In the genomic region with DNA sequence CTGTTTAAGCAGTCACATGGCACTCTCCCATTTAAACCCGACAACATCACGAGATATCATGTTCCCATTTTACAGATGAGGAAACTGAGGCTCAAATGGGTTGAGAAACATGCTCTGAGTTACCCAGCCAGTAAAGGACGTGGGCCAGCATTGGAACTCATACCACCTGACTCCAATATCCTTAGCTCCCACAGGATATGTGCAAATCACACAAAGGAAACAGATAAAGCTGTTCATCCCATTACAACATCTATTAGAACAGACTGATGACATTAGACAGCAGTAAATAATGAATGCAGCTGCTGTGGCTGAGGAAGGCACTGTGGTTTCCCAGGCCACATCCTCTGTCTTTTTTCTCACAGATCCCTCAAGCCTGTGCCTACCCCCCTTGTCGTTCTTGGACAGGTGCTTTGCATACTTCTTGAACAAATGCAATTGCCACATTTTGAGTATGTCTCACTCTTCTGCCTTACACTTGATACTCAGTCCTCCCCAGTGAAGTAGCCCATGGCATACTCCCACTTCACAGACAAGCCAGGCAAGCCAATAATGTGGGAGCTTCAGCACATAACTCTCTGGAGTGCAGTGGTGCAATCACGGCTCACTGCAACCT, we compare ENCODE assay signal across 8 cellular contexts. TPM values are rescaled to one million over a fixed set of nuclear protein-coding genes. Genes with fewer than 3 reads are reported as not detected.
DNase-seq lines count a peak whose midpoint lies in the region; ATAC-seq and TF ChIP-seq lines count a peak whose summit lies in the region.

No MANE protein-coding gene starts in this region.

- no peak overlapping the region for H3K9ac ChIP-seq in neuronal stem cell (ENCODE audit: low read depth, low read length, poor library complexity)

- ATAC-seq in HG03039 (IDR thresholded peaks at IDR 0.05; ENCODE audit: unreplicated experiment) (peak; percentile 100), natural killer cell (peak; percentile 79 to 90 (median 86))
- ATAC-seq in activated CD8-positive, alpha-beta T cell treated with anti-CD3 and anti-CD28 coated beads for 36 hours: peak; percentile 78

- H3K4me3 ChIP-seq in neuronal stem cell (ENCODE audit: low read length in 2 of 2): no peak overlapping the region

- POLR2A ChIA-PET in activated CD4-positive, alpha-beta T cell treated with anti-CD3 and anti-CD28 coated beads, Interleukin-2, amount 10 ng/mL, durations not matched to agents 7 days and 5 days (lab: Charles Lee): no interaction called here
- POLR2A ChIA-PET in activated CD8-positive, alpha-beta T cell treated with anti-CD3 and anti-CD28 coated beads for 36 hours (lab: Charles Lee): no interaction called here

- H3K4me2 ChIP-seq in neuronal stem cell (ENCODE audit: insufficient read depth, low read length, poor library complexity, severe bottlenecking): no peak overlapping the region

- TF ChIP-seq CTCF in activated CD8-positive, alpha-beta T cell treated with anti-CD3 and anti-CD28 coated beads for 36 hours (IDR thresholded peaks at IDR 0.05): no peak
- no peak for TF ChIP-seq CTCF in natural killer cell (IDR thresholded peaks at IDR 0.05)

- H2AK5ac ChIP-seq in neuronal stem cell (ENCODE audit: low read depth, low read length): no peak overlapping the region

- no CpG with 5 or more reads among the region's 5 CpGs for WGBS in neuronal stem cell (ENCODE audit: extremely low coverage in 2 of 2, insufficient read length in 2 of 2, insufficient replicate concordance in 1 of 2), 2 donors

- peak overlapping the region; percentile 11 for H3K4me3 Mint-ChIP-seq in activated CD4-positive, alpha-beta T cell treated with anti-CD3 and anti-CD28 coated beads, Interleukin-2, amount 10 ng/mL, durations not matched to agents 7 days and 5 days
- H3K4me3 Mint-ChIP-seq in activated CD8-positive, alpha-beta T cell treated with anti-CD3 and anti-CD28 coated beads for 36 hours: no peak overlapping the region
- H3K4me3 Mint-ChIP-seq in natural killer cell: peak overlapping the region; percentile 84

- H2BK120ac ChIP-seq in neuronal stem cell (ENCODE audit: low read depth, low read length): no peak overlapping the region

- peaks cover 17% of the 10 kb centered on the region for H3K27me3 Mint-ChIP-seq in activated CD4-positive, alpha-beta T cell treated with anti-CD3 and anti-CD28 coated beads, Interleukin-2, amount 10 ng/mL, durations not matched to agents 7 days and 5 days
- H3K27me3 Mint-ChIP-seq in activated CD8-positive, alpha-beta T cell treated with anti-CD3 and anti-CD28 coated beads for 36 hours: peaks cover 1% of the 10 kb centered on the region
- no peaks in the 10 kb centered on the region for H3K27me3 Mint-ChIP-seq in natural killer cell (ENCODE audit: low read depth in 2 of 2)

- H3K14ac ChIP-seq in neuronal stem cell (ENCODE audit: low read length): no peak overlapping the region

- peak; percentile 68 for DNase-seq in activated CD4-positive, alpha-beta T cell treated with anti-CD3 and anti-CD28 coated beads, Interleukin-2, amount 10 ng/mL, durations not matched to agents 7 days and 5 days
- no peak for DNase-seq in activated CD4-positive, alpha-beta T cell treated with anti-CD3 and anti-CD28 coated beads for 4 hours
- peak; percentile 71 for DNase-seq in activated CD8-positive, alpha-beta T cell treated with anti-CD3 and anti-CD28 coated beads for 36 hours
- DNase-seq in natural killer cell (peak; percentile 42), neuronal stem cell (ENCODE audit: low spot score) (no peak), DMS53 (lab: John Stamatoyannopoulos, UW) (no peak)
- DNase-seq in stimulated activated CD4-positive, alpha-beta T cell treated with anti-CD3 and anti-CD28 coated beads, Interleukin-15, amount 100 ng/mL, for 24 hours: no peak

- H3K18ac ChIP-seq in neuronal stem cell (ENCODE audit: low read length): no peak overlapping the region

- H3K27ac ChIP-seq in neuronal stem cell (replicated peaks; ENCODE audit: low read length): no peak overlapping the region

- CTCF ChIA-PET in activated CD4-positive, alpha-beta T cell treated with anti-CD3 and anti-CD28 coated beads, Interleukin-2, amount 10 ng/mL, durations not matched to agents 7 days and 5 days (lab: Charles Lee): interaction anchor here (1.1 to 1.2 kb wide), 2 partner anchors 10 to 1888 kb away, joined by 3 to 5 read pairs; no protein-coding TSS in a partner anchor
- CTCF ChIA-PET in activated CD8-positive, alpha-beta T cell treated with anti-CD3 and anti-CD28 coated beads for 36 hours (lab: Charles Lee): interaction anchor here (1.1 kb wide), 1 partner anchor 41 kb away, joined by 3 read pairs; no protein-coding TSS in a partner anchor

- intact Hi-C loops in activated CD8-positive, alpha-beta T cell treated with anti-CD3 and anti-CD28 coated beads for 36 hours (cut with micrococcal nuclease): no loop called here
- intact Hi-C loops in natural killer cell (cut with micrococcal nuclease): no loop called here

- no peak overlapping the region for H2AFZ ChIP-seq in neuronal stem cell (ENCODE audit: low read length)

- peaks cover 3% of the 10 kb centered on the region for H3K36me3 Mint-ChIP-seq in activated CD4-positive, alpha-beta T cell treated with anti-CD3 and anti-CD28 coated beads, Interleukin-2, amount 10 ng/mL, durations not matched to agents 7 days and 5 days (ENCODE audit: low read depth)
- no peaks in the 10 kb centered on the region for H3K36me3 Mint-ChIP-seq in activated CD8-positive, alpha-beta T cell treated with anti-CD3 and anti-CD28 coated beads for 36 hours (ENCODE audit: low read depth)
- no peaks in the 10 kb centered on the region for H3K36me3 Mint-ChIP-seq in natural killer cell

- no peaks in the 10 kb centered on the region for H3K9me3 Mint-ChIP-seq in activated CD4-positive, alpha-beta T cell treated with anti-CD3 and anti-CD28 coated beads, Interleukin-2, amount 10 ng/mL, durations not matched to agents 7 days and 5 days
- no peaks in the 10 kb centered on the region for H3K9me3 Mint-ChIP-seq in activated CD8-positive, alpha-beta T cell treated with anti-CD3 and anti-CD28 coated beads for 36 hours
- H3K9me3 Mint-ChIP-seq in natural killer cell: no peaks in the 10 kb centered on the region

- H3K4me1 Mint-ChIP-seq in activated CD4-positive, alpha-beta T cell treated with anti-CD3 and anti-CD28 coated beads, Interleukin-2, amount 10 ng/mL, durations not matched to agents 7 days and 5 days: peaks cover 37% of the 10 kb centered on the region
- H3K4me1 Mint-ChIP-seq in activated CD8-positive, alpha-beta T cell treated with anti-CD3 and anti-CD28 coated beads for 36 hours (ENCODE audit: low read depth): peaks cover 22% of the 10 kb centered on the region
- peaks cover 49 to 50% of the 10 kb centered on the region in 2 donors for H3K4me1 Mint-ChIP-seq in natural killer cell

- H4K8ac ChIP-seq in neuronal stem cell (ENCODE audit: low read depth, low read length): no peak overlapping the region

- H3K4me1 ChIP-seq in neuronal stem cell (ENCODE audit: control insufficient read depth in 2 of 2, insufficient read depth in 1 of 2, low read depth in 1 of 2, low read length in 2 of 2): no peaks in the 10 kb centered on the region

- no peak overlapping the region for H4K91ac ChIP-seq in neuronal stem cell (ENCODE audit: low read depth, low read length, poor library complexity)

- no peak overlapping the region for H2BK5ac ChIP-seq in neuronal stem cell (ENCODE audit: low read length)

- no peak overlapping the region for H3K4ac ChIP-seq in neuronal stem cell (ENCODE audit: low read length)

- H3K23ac ChIP-seq in neuronal stem cell (ENCODE audit: low read depth, low read length, poor library complexity): no peak overlapping the region

- peak overlapping the region; percentile 52 for H3K27ac Mint-ChIP-seq in activated CD4-positive, alpha-beta T cell treated with anti-CD3 and anti-CD28 coated beads, Interleukin-2, amount 10 ng/mL, durations not matched to agents 7 days and 5 days
- H3K27ac Mint-ChIP-seq in activated CD8-positive, alpha-beta T cell treated with anti-CD3 and anti-CD28 coated beads for 36 hours: no peak overlapping the region
- peak overlapping the region; percentile 60 to 75 for H3K27ac Mint-ChIP-seq in natural killer cell

- no peak overlapping the region for H2BK12ac ChIP-seq in neuronal stem cell (ENCODE audit: low read length)

- no peak overlapping the region for H2BK15ac ChIP-seq in neuronal stem cell (ENCODE audit: low read length)

- H3K79me1 ChIP-seq in neuronal stem cell (ENCODE audit: low read depth, low read length): no peaks in the 10 kb centered on the region

- no peaks in the 10 kb centered on the region for H3K36me3 ChIP-seq in neuronal stem cell (replicated peaks in 1 of 2; ENCODE audit: control insufficient read depth in 2 of 2, insufficient read depth in 2 of 2, low read length in 2 of 2)

- H3K9me3 ChIP-seq in neuronal stem cell (replicated peaks in 1 of 2; ENCODE audit: control insufficient read depth in 2 of 2, insufficient read depth in 1 of 2, low read depth in 1 of 2, low read length in 2 of 2): no peaks in the 10 kb centered on the region

- no peaks in the 10 kb centered on the region for H3K27me3 ChIP-seq in neuronal stem cell (ENCODE audit: control insufficient read depth in 3 of 3, insufficient read depth in 3 of 3, low read depth in 1 of 3, low read length in 3 of 3)

RNA-seq across cellular contexts. Expression of a gene that starts 17.7 kb away (rescaled TPM):
- total RNA-seq in activated CD4-positive, alpha-beta T cell treated with anti-CD3 and anti-CD28 coated beads, Interleukin-2, amount 10 ng/mL, durations not matched to agents 7 days and 5 days: 1 to 10 TPM; 6.9 to 8.2 TPM
- total RNA-seq in activated CD8-positive, alpha-beta T cell treated with anti-CD3 and anti-CD28 coated beads for 36 hours: 10 to 100 TPM; 11.7 to 11.8 TPM
- total RNA-seq in natural killer cell: 10 to 100 TPM in 1 of 3 donors, 1 to 10 TPM in 2; 8.5 to 19.8 (median 9.4) TPM
- 9.6 TPM for polyA plus RNA-seq in neuronal stem cell (2013, experiment 1 of 2)
- 9.9 TPM for polyA plus RNA-seq in neuronal stem cell (2013, experiment 2 of 2)

Comparison
In these comparisons a context has a peak if more than half of its experiments do, and no peak if none do; other contexts are left out.
1. DNase-seq: peak in activated CD4-positive, alpha-beta T cell treated with anti-CD3 and anti-CD28 coated beads, Interleukin-2, amount 10 ng/mL, durations not matched to agents 7 days and 5 days (single experiment), activated CD8-positive, alpha-beta T cell treated with anti-CD3 and anti-CD28 coated beads for 36 hours (single experiment) and natural killer cell (single experiment); none in activated CD4-positive, alpha-beta T cell treated with anti-CD3 and anti-CD28 coated beads for 4 hours (0 of 2), stimulated activated CD4-positive, alpha-beta T cell treated with anti-CD3 and anti-CD28 coated beads, Interleukin-15, amount 100 ng/mL, for 24 hours (single experiment), neuronal stem cell (single experiment) and DMS53 (single experiment).
2. Peak in every context shown above with its lines, with median percentiles within 50 percentile points of each other: ATAC-seq.